Comparison of ENCODE assay signal across 11 cellular contexts in genomic region chr22:18577848-18578247, GRCh38. TPM values are rescaled to one million over a fixed set of nuclear protein-coding genes. Genes with fewer than 3 reads are reported as not detected.
DNase-seq lines count a peak whose midpoint lies in the region; ATAC-seq and TF ChIP-seq lines count a peak whose summit lies in the region.
"Not testable (repeated sequence)": the region's sequence is repeated elsewhere in the genome, so short reads cannot be mapped to it uniquely, and the experiment has no call there.
"Had no signal": no experiment of that assay in that cellular context is flagged by ENCODE, and none has a peak within 500 bp of the region (broad histone marks: within the 10 kb centered on the region; RNA-seq: fewer than 3 reads in every experiment).

No MANE protein-coding gene starts in this region.

- H3K36me3 Mint-ChIP-seq in CD4-positive, CD25-positive, alpha-beta regulatory T cell = not testable (repeated sequence)

- not testable (repeated sequence) for H3K36me3 ChIP-seq in CD4-positive, CD25-positive, alpha-beta regulatory T cell (ENCODE audit: control insufficient read depth, insufficient read depth, low read length); kidney epithelial cell (ENCODE audit: control insufficient read depth, insufficient read depth, low read length)

- not testable (repeated sequence) for H3K27me3 ChIP-seq in CD4-positive, CD25-positive, alpha-beta regulatory T cell (ENCODE audit: control insufficient read depth, insufficient read depth, low read length); kidney epithelial cell (ENCODE audit: control insufficient read depth, insufficient read depth, low read length)

- not testable (repeated sequence) for H3K27me3 Mint-ChIP-seq in CD4-positive, CD25-positive, alpha-beta regulatory T cell

- not testable (repeated sequence) for H3K27ac Mint-ChIP-seq in CD4-positive, CD25-positive, alpha-beta regulatory T cell

- H3K4me3 Mint-ChIP-seq in CD4-positive, CD25-positive, alpha-beta regulatory T cell = not testable (repeated sequence)

- not testable (repeated sequence) for H3K9me3 ChIP-seq in CD4-positive, CD25-positive, alpha-beta regulatory T cell (ENCODE audit: control insufficient read depth in 2 of 2, low read length in 2 of 2)

- TF ChIP-seq CTCF in kidney epithelial cell (IDR thresholded peaks at IDR 0.05; ENCODE audit: insufficient read depth, low read length, poor library complexity, severe bottlenecking) = not testable (repeated sequence)

- H3K4me1 Mint-ChIP-seq in CD4-positive, CD25-positive, alpha-beta regulatory T cell = not testable (repeated sequence)

- H3K27ac ChIP-seq in CD4-positive, CD25-positive, alpha-beta regulatory T cell (ENCODE audit: insufficient read depth, low read length, poor library complexity, severe bottlenecking) = not testable (repeated sequence)

- not testable (repeated sequence) for H3K4me1 ChIP-seq in CD4-positive, CD25-positive, alpha-beta regulatory T cell (ENCODE audit: control insufficient read depth, insufficient read depth, low read length, poor library complexity, severe bottlenecking)

- not testable (repeated sequence) for DNase-seq in CD4-positive, CD25-positive, alpha-beta regulatory T cell; kidney epithelial cell (ENCODE audit: low read depth)
- DNase-seq in activated CD4-positive, alpha-beta T cell treated with anti-CD3 and anti-CD28 coated beads for 1 hour = peak; percentile 7
- peak; percentile 0 for DNase-seq in cerebellar cortex (ENCODE audit: low spot score)
- peak; percentile 26 for DNase-seq in stimulated activated CD4-positive, alpha-beta T cell treated with anti-CD3 and anti-CD28 coated beads, Interleukin-15, amount 100 ng/mL, for 24 hours

- H3K9me3 Mint-ChIP-seq in CD4-positive, CD25-positive, alpha-beta regulatory T cell = not testable (repeated sequence)

- ATAC-seq in CD4-positive, CD25-positive, alpha-beta regulatory T cell (ENCODE audit: low read depth in 2 of 2) = peak; percentile 78 to 80
- ATAC-seq in GM19467 (IDR thresholded peaks at IDR 0.05; ENCODE audit: unreplicated experiment) (peak; percentile 82), HG02798 (IDR thresholded peaks at IDR 0.05; ENCODE audit: poor library complexity, unreplicated experiment) (peak; percentile 95), HG03565 (IDR thresholded peaks at IDR 0.05; ENCODE audit: unreplicated experiment) (peak; percentile 83)

- not testable (repeated sequence) for H3K4me3 ChIP-seq in CD4-positive, CD25-positive, alpha-beta regulatory T cell (ENCODE audit: low read depth, low read length)
- peak overlapping the region; percentile 41 for H3K4me3 ChIP-seq in kidney epithelial cell (ENCODE audit: low read depth, low read length)

RNA-seq across cellular contexts. Expression of gene RIMBP3, which starts 33.9 kb away (rescaled TPM):
- total RNA-seq in CD4-positive, CD25-positive, alpha-beta regulatory T cell = 0.86 TPM
- 1 to 10 TPM in 2 of 4 donors, under 1 TPM in 2; 0.56 to 1.8 (median 1.1) TPM for polyA plus RNA-seq in CD4-positive, CD25-positive, alpha-beta regulatory T cell
- 0.75 and 1.1 TPM in 2 replicates for total RNA-seq in kidney epithelial cell

RNA-seq across cellular contexts. Expression of gene TMEM191B, which starts 50.2 kb away (rescaled TPM):
- 3.5 TPM for total RNA-seq in CD4-positive, CD25-positive, alpha-beta regulatory T cell
- polyA plus RNA-seq in CD4-positive, CD25-positive, alpha-beta regulatory T cell = 1 to 10 TPM in 1 of 4 donors, under 1 TPM in 3; 0.52 to 1.3 (median 0.70) TPM
- 1.0 and 3.0 TPM in 2 replicates for total RNA-seq in kidney epithelial cell
- polyA plus RNA-seq: fibroblast of lung had no signal

RNA-seq across cellular contexts. Expression of gene GGTLC3, which starts 59.9 kb away (rescaled TPM):
- total RNA-seq in CD4-positive, CD25-positive, alpha-beta regulatory T cell = not detected
- not detected for polyA plus RNA-seq in CD4-positive, CD25-positive, alpha-beta regulatory T cell
- not detected in 2 replicates for total RNA-seq in kidney epithelial cell
- total RNA-seq: fibroblast of lung, occipital lobe had no signal
- polyA plus RNA-seq: AG04450, fibroblast of lung had no signal
